ENCODE assay signal across 11 cellular contexts in genomic region chr2:174585111-174585510, GRCh38. TPM values are rescaled to one million over a fixed set of nuclear protein-coding genes. Genes with fewer than 3 reads are reported as not detected.
DNase-seq lines count a peak whose midpoint lies in the region; ATAC-seq and TF ChIP-seq lines count a peak whose summit lies in the region.
"Had no signal": no experiment of that assay in that cellular context is flagged by ENCODE, and none has a peak within 500 bp of the region (broad histone marks: within the 10 kb centered on the region; RNA-seq: fewer than 3 reads in every experiment).

No MANE protein-coding gene starts in this region.

- intact Hi-C loops in activated CD4-positive, alpha-beta T cell treated with anti-CD3 and anti-CD28 coated beads for 36 hours (cut with DNase I, micrococcal nuclease) = no loop called here
- intact Hi-C loops in mucosa of descending colon (cut with DNase I, micrococcal nuclease) = no loop called here

- H3K27ac ChIP-seq in neutrophil = peak overlapping the region; percentile 65

- H3K9me3 Mint-ChIP-seq in activated CD4-positive, alpha-beta T cell treated with anti-CD3 and anti-CD28 coated beads for 36 hours (ENCODE audit: low read depth) = no peaks in the 10 kb centered on the region
- H3K9me3 Mint-ChIP-seq in activated naive CD8-positive, alpha-beta T cell (ENCODE audit: low read depth) = no peaks in the 10 kb centered on the region
- H3K9me3 Mint-ChIP-seq: activated T-cell treated with anti-CD3 and anti-CD28 coated beads, Interleukin-2, amount 50 U/mL, for 4 hours had no signal

- H3K27me3 Mint-ChIP-seq in activated CD4-positive, alpha-beta T cell treated with anti-CD3 and anti-CD28 coated beads for 36 hours = no peaks in the 10 kb centered on the region
- H3K27me3 Mint-ChIP-seq in activated naive CD8-positive, alpha-beta T cell = no peaks in the 10 kb centered on the region

- H3K4me3 ChIP-seq in LNCaP clone FGC (ENCODE audit: low read depth, low read length) = no peak overlapping the region
- no peak overlapping the region for H3K4me3 ChIP-seq in neutrophil (ENCODE audit: low read depth in 1 of 2, low read length in 1 of 2)
- no peak overlapping the region for H3K4me3 ChIP-seq in mucosa of descending colon

- H3K4me1 Mint-ChIP-seq in activated CD4-positive, alpha-beta T cell treated with anti-CD3 and anti-CD28 coated beads for 36 hours = peaks cover 83% of the 10 kb centered on the region
- H3K4me1 Mint-ChIP-seq in activated naive CD8-positive, alpha-beta T cell (ENCODE audit: low read depth) = peaks cover 96% of the 10 kb centered on the region

- no peaks in the 10 kb centered on the region for H3K27me3 ChIP-seq in neutrophil

- H3K36me3 ChIP-seq in neutrophil (peaks cover 86% of the 10 kb centered on the region), mucosa of descending colon (ENCODE audit: low read depth) (no peaks in the 10 kb centered on the region)

- no peak overlapping the region for H3K4me3 Mint-ChIP-seq in activated CD4-positive, alpha-beta T cell treated with anti-CD3 and anti-CD28 coated beads for 36 hours
- H3K4me3 Mint-ChIP-seq in activated naive CD8-positive, alpha-beta T cell = no peak overlapping the region
- H3K4me3 Mint-ChIP-seq: activated T-cell treated with anti-CD3 and anti-CD28 coated beads, Interleukin-2, amount 50 U/mL, for 4 hours had no signal

- H3K9me3 ChIP-seq in neutrophil (no peaks in the 10 kb centered on the region), mucosa of descending colon (no peaks in the 10 kb centered on the region)
- H3K9me3 ChIP-seq: SK-N-SH had no signal

- peaks cover 48% of the 10 kb centered on the region for H3K36me3 Mint-ChIP-seq in activated CD4-positive, alpha-beta T cell treated with anti-CD3 and anti-CD28 coated beads for 36 hours (ENCODE audit: low read depth)
- peaks cover 12% of the 10 kb centered on the region for H3K36me3 Mint-ChIP-seq in activated naive CD8-positive, alpha-beta T cell

- peaks cover 23 to 44% of the 10 kb centered on the region in 2 experiments for H3K4me1 ChIP-seq in neutrophil (ENCODE audit: control insufficient read depth in 1 of 2, insufficient read depth in 1 of 2, low read depth in 1 of 2, low read length in 1 of 2)
- H3K4me1 ChIP-seq in mucosa of descending colon (ENCODE audit: low read depth) = no peaks in the 10 kb centered on the region

- ATAC-seq in activated CD4-positive, alpha-beta T cell treated with anti-CD3 and anti-CD28 coated beads for 36 hours = no peak
- no peak for ATAC-seq in GM19463 (IDR thresholded peaks at IDR 0.05; ENCODE audit: unreplicated experiment)
- ATAC-seq in mucosa of descending colon = no peak
- no peak for ATAC-seq in GM19397 (IDR thresholded peaks at IDR 0.05; ENCODE audit: unreplicated experiment)
- ATAC-seq: activated T-cell treated with anti-CD3 and anti-CD28 coated beads, Interleukin-2, amount 50 U/mL, for 4 hours had no signal

- no peak for DNase-seq in activated CD4-positive, alpha-beta T cell treated with anti-CD3 and anti-CD28 coated beads for 36 hours
- DNase-seq in activated CD4-positive, alpha-beta T cell treated with anti-CD3 and anti-CD28 coated beads for 4 hours = no peak
- peak; percentile 89 for DNase-seq in LNCaP clone FGC (ENCODE audit: low read depth)
- no peak for DNase-seq in mucosa of descending colon
- DNase-seq: ACHN; activated T-cell treated with anti-CD3 and anti-CD28 coated beads, Interleukin-2, amount 50 U/mL, for 4 hours; SK-N-SH had no signal

- POLR2A ChIA-PET in activated CD4-positive, alpha-beta T cell treated with anti-CD3 and anti-CD28 coated beads for 36 hours (lab: Charles Lee) = no interaction called here

- H3K27ac Mint-ChIP-seq in activated CD4-positive, alpha-beta T cell treated with anti-CD3 and anti-CD28 coated beads for 36 hours = peak overlapping the region; percentile 61
- H3K27ac Mint-ChIP-seq in activated naive CD8-positive, alpha-beta T cell = peak overlapping the region; percentile 41

- TF ChIP-seq CTCF in LNCaP clone FGC (IDR thresholded peaks at IDR 0.05; ENCODE audit: control insufficient read depth, extremely low read depth, insufficient read depth) (no peak), neutrophil (IDR thresholded peaks at IDR 0.05) (no peak), mucosa of descending colon (IDR thresholded peaks at IDR 0.05) (no peak)

- CTCF ChIA-PET in activated CD4-positive, alpha-beta T cell treated with anti-CD3 and anti-CD28 coated beads for 36 hours (lab: Charles Lee) = interaction anchor here (1.0 kb wide), 1 partner anchor 19 kb away, joined by 3 read pairs; no protein-coding TSS in a partner anchor

RNA-seq across cellular contexts. Expression of gene WIPF1, which starts 12.5 kb away (rescaled TPM):
- 100 to 1,000 TPM; 161 to 188 TPM for total RNA-seq in activated CD4-positive, alpha-beta T cell treated with anti-CD3 and anti-CD28 coated beads for 36 hours
- 10 to 100 TPM; 15.3 to 56.6 (median 28.9) TPM for total RNA-seq in mucosa of descending colon
